In the genomic region with DNA sequence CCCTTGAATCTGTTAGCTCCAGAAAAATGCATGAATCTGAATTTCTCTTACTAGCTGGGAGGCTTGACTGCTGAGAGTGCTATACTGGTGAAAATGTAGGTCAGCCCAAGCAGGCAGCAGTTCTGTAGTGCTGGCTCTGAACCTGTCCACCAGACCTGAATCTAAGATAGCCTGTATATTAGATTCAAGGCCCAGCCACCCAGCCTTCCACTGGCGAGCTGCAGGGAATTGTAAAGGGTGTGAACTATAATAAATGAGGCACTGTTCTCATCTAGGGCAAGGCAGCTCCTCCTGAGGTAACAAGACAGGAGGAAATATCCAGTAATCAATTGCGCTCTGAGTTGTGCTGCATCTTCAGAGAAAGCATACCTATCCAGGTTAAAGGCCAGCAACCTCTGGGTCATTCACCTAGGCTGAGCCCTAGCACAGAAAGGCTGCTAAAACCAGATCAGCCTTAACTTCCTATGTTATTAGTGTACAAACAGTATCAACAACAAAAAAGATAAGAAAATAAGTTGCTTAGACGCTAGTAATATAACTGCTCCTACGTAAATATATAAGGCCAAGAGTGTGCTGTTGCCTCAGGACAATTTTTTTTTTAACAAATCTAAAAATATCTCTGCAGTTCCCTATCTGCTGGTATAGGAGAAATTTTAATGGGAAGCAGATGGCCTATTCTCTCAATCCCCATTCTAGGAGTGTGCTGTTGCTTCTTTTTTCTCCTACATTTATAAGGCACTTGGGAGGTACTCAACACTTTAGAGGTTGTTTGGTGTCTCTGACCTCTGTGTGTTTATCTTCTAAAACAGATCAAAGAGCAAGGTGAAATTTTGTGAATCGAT, we compare ENCODE assay signal across 1 cellular context.
TF ChIP-seq lines count a peak whose summit lies in the region.

No MANE protein-coding gene starts in this region.

TF ChIP-seq in HepG2, 621 proteins besides CTCF, POLR2A, EP300 and RAD21 (continued from another document and continues in another):
- TF ChIP-seq, protein P1, sequence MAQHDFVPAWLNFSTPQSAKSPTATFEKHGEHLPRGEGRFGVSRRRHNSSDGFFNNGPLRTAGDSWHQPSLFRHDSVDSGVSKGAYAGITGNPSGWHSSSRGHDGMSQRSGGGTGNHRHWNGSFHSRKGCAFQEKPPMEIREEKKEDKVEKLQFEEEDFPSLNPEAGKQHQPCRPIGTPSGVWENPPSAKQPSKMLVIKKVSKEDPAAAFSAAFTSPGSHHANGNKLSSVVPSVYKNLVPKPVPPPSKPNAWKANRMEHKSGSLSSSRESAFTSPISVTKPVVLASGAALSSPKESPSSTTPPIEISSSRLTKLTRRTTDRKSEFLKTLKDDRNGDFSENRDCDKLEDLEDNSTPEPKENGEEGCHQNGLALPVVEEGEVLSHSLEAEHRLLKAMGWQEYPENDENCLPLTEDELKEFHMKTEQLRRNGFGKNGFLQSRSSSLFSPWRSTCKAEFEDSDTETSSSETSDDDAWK (CRISPR knock-in tag; IDR thresholded peaks at IDR 0.05), result no peak
- TF ChIP-seq ZNF839 (CRISPR knock-in tag; IDR thresholded peaks at IDR 0.05; ENCODE audit: borderline replicate concordance) (no peak), MZF1 (CRISPR knock-in tag; IDR thresholded peaks at IDR 0.05; ENCODE audit: borderline replicate concordance) (no peak), RFXANK (CRISPR knock-in tag; IDR thresholded peaks at IDR 0.05) (no peak), ZBTB37 (CRISPR knock-in tag; IDR thresholded peaks at IDR 0.05) (peak; percentile 94), ZNF512 (CRISPR knock-in tag; IDR thresholded peaks at IDR 0.05) (no peak), ZNF33A (CRISPR knock-in tag; IDR thresholded peaks at IDR 0.05; ENCODE audit: borderline replicate concordance) (no peak), ZNF552 (CRISPR knock-in tag; IDR thresholded peaks at IDR 0.05; ENCODE audit: borderline replicate concordance) (no peak), SALL2 (CRISPR knock-in tag; IDR thresholded peaks at IDR 0.05) (no peak), ZNF326 (CRISPR knock-in tag; IDR thresholded peaks at IDR 0.05; ENCODE audit: borderline replicate concordance) (no peak), HNRNPL (IDR thresholded peaks at IDR 0.05; ENCODE audit: low read depth, low read length) (no peak), BCL6 (CRISPR knock-in tag; IDR thresholded peaks at IDR 0.05) (no peak), SMAD3 (CRISPR knock-in tag; IDR thresholded peaks at IDR 0.05) (no peak), HMGA1 (CRISPR knock-in tag; conservative IDR thresholded peaks at IDR 0.05) (no peak), ZNF850 (CRISPR knock-in tag; conservative IDR thresholded peaks at IDR 0.05) (no peak), DNMT3B (CRISPR knock-in tag; conservative IDR thresholded peaks at IDR 0.05) (no peak), ZNF547 (CRISPR knock-in tag; IDR thresholded peaks at IDR 0.05) (no peak), ZNF280B (CRISPR knock-in tag; IDR thresholded peaks at IDR 0.05; ENCODE audit: borderline replicate concordance) (no peak), TCF7L2 (IDR thresholded peaks at IDR 0.05; ENCODE audit: low read depth, low read length) (no peak), ATF6 (CRISPR knock-in tag; conservative IDR thresholded peaks at IDR 0.05) (no peak), SMARCE1 (IDR thresholded peaks at IDR 0.05; ENCODE audit: borderline replicate concordance) (no peak), ZNF567 (CRISPR knock-in tag; IDR thresholded peaks at IDR 0.05; ENCODE audit: borderline replicate concordance) (no peak), NFRKB (IDR thresholded peaks at IDR 0.05) (no peak), GATAD2A (CRISPR knock-in tag; IDR thresholded peaks at IDR 0.05) (peak; percentile 59), BHLHE40 (IDR thresholded peaks at IDR 0.05; ENCODE audit: low read length) (no peak), ZNF83 (CRISPR knock-in tag; IDR thresholded peaks at IDR 0.05; ENCODE audit: borderline replicate concordance) (no peak), ZNF605 (CRISPR knock-in tag; IDR thresholded peaks at IDR 0.05) (no peak), STAT5B (CRISPR knock-in tag; IDR thresholded peaks at IDR 0.05) (no peak), ATM (IDR thresholded peaks at IDR 0.05; ENCODE audit: borderline replicate concordance) (no peak)
- TF ChIP-seq, protein P2, sequence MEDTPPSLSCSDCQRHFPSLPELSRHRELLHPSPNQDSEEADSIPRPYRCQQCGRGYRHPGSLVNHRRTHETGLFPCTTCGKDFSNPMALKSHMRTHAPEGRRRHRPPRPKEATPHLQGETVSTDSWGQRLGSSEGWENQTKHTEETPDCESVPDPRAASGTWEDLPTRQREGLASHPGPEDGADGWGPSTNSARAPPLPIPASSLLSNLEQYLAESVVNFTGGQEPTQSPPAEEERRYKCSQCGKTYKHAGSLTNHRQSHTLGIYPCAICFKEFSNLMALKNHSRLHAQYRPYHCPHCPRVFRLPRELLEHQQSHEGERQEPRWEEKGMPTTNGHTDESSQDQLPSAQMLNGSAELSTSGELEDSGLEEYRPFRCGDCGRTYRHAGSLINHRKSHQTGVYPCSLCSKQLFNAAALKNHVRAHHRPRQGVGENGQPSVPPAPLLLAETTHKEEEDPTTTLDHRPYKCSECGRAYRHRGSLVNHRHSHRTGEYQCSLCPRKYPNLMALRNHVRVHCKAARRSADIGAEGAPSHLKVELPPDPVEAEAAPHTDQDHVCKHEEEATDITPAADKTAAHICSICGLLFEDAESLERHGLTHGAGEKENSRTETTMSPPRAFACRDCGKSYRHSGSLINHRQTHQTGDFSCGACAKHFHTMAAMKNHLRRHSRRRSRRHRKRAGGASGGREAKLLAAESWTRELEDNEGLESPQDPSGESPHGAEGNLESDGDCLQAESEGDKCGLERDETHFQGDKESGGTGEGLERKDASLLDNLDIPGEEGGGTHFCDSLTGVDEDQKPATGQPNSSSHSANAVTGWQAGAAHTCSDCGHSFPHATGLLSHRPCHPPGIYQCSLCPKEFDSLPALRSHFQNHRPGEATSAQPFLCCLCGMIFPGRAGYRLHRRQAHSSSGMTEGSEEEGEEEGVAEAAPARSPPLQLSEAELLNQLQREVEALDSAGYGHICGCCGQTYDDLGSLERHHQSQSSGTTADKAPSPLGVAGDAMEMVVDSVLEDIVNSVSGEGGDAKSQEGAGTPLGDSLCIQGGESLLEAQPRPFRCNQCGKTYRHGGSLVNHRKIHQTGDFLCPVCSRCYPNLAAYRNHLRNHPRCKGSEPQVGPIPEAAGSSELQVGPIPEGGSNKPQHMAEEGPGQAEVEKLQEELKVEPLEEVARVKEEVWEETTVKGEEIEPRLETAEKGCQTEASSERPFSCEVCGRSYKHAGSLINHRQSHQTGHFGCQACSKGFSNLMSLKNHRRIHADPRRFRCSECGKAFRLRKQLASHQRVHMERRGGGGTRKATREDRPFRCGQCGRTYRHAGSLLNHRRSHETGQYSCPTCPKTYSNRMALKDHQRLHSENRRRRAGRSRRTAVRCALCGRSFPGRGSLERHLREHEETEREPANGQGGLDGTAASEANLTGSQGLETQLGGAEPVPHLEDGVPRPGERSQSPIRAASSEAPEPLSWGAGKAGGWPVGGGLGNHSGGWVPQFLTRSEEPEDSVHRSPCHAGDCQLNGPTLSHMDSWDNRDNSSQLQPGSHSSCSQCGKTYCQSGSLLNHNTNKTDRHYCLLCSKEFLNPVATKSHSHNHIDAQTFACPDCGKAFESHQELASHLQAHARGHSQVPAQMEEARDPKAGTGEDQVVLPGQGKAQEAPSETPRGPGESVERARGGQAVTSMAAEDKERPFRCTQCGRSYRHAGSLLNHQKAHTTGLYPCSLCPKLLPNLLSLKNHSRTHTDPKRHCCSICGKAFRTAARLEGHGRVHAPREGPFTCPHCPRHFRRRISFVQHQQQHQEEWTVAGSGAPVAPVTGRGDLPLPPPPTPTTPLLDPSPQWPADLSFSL (CRISPR knock-in tag; IDR thresholded peaks at IDR 0.05), result no peak
- TF ChIP-seq, protein P3, sequence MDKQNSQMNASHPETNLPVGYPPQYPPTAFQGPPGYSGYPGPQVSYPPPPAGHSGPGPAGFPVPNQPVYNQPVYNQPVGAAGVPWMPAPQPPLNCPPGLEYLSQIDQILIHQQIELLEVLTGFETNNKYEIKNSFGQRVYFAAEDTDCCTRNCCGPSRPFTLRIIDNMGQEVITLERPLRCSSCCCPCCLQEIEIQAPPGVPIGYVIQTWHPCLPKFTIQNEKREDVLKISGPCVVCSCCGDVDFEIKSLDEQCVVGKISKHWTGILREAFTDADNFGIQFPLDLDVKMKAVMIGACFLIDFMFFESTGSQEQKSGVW (CRISPR knock-in tag; IDR thresholded peaks at IDR 0.05; ENCODE audit: borderline replicate concordance), result no peak
- TF ChIP-seq, protein P4, sequence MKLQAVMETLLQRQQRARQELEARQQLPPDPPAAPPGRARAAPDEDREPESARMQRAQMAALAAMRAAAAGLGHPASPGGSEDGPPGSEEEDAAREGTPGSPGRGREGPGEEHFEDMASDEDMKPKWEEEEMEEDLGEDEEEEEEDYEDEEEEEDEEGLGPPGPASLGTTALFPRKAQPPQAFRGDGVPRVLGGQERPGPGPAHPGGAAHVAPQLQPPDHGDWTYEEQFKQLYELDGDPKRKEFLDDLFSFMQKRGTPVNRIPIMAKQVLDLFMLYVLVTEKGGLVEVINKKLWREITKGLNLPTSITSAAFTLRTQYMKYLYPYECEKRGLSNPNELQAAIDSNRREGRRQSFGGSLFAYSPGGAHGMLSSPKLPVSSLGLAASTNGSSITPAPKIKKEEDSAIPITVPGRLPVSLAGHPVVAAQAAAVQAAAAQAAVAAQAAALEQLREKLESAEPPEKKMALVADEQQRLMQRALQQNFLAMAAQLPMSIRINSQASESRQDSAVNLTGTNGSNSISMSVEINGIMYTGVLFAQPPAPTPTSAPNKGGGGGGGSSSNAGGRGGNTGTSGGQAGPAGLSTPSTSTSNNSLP (IDR thresholded peaks at IDR 0.05; ENCODE audit: low read depth, low read length), result no peak
